Comparison of ENCODE assay signal across 13 cellular contexts in genomic region chr1:226710501-226710900, GRCh38. TPM values are rescaled to one million over a fixed set of nuclear protein-coding genes. Genes with fewer than 3 reads are reported as not detected.
DNase-seq lines count a peak whose midpoint lies in the region; ATAC-seq and TF ChIP-seq lines count a peak whose summit lies in the region.
"Had no signal": no experiment of that assay in that cellular context is flagged by ENCODE, and none has a peak within 500 bp of the region (broad histone marks: within the 10 kb centered on the region; RNA-seq: fewer than 3 reads in every experiment).

No MANE protein-coding gene starts in this region.

- TF ChIP-seq EP300 in stomach (IDR thresholded peaks at IDR 0.05): no peak

- H4K20me1 ChIP-seq in SU-DHL-6 (ENCODE audit: low read depth, low read length): no peaks in the 10 kb centered on the region

- DNase-seq in activated T-cell treated with anti-CD3 and anti-CD28 coated beads, Interleukin-2, amount 50 U/mL, for 72 hours: no peak
- DNase-seq in activated T-cell treated with anti-CD3 and anti-CD28 coated beads, Interleukin-2, amount 50 U/mL, for 48 hours: no peak
- DNase-seq in effector memory CD8-positive, alpha-beta T cell: no peak
- DNase-seq in stomach (no peak), CD1c-positive myeloid dendritic cell (ENCODE audit: extremely low spot score) (no peak)
- DNase-seq in stimulated activated CD4-positive, alpha-beta T cell treated with anti-CD3 and anti-CD28 coated beads, Interleukin-12 subunit alpha, Interleukin-12 subunit beta, amount 100 ng/mL, for 4 hours: no peak
- DNase-seq: upper lobe of right lung had no signal

- H3K4me3 ChIP-seq in SU-DHL-6 (ENCODE audit: insufficient read depth, low read length, poor library complexity, severe bottlenecking) (no peak overlapping the region), stomach (no peak overlapping the region)
- H3K4me3 ChIP-seq: ascending aorta, smooth muscle cell, upper lobe of right lung had no signal

- peaks cover 17 to 36% of the 10 kb centered on the region in 2 donors for H3K36me3 Mint-ChIP-seq in activated T-cell treated with anti-CD3 and anti-CD28 coated beads, Interleukin-2, amount 50 U/mL, for 72 hours (ENCODE audit: insufficient read depth in 2 of 2)
- peaks cover 72% of the 10 kb centered on the region for H3K36me3 Mint-ChIP-seq in effector memory CD8-positive, alpha-beta T cell (ENCODE audit: insufficient read depth)

- H3K9me3 ChIP-seq in SU-DHL-6 (ENCODE audit: insufficient read depth, low read length) (no peaks in the 10 kb centered on the region), stomach (no peaks in the 10 kb centered on the region)
- H3K9me3 ChIP-seq: ascending aorta, upper lobe of right lung had no signal

- peaks cover 36 to 64% (median 48%) of the 10 kb centered on the region in 4 donors for H3K4me1 ChIP-seq in stomach

- peaks cover 40% of the 10 kb centered on the region for H3F3A ChIP-seq in SU-DHL-6 (ENCODE audit: insufficient read depth)

- TF ChIP-seq CTCF in SU-DHL-6 (IDR thresholded peaks at IDR 0.05; ENCODE audit: insufficient read depth, low read length, poor library complexity, severe bottlenecking): no peak
- TF ChIP-seq CTCF in stomach (IDR thresholded peaks at IDR 0.05): no peak

- no peak overlapping the region for H3K9ac ChIP-seq in SU-DHL-6 (ENCODE audit: low read length)

- no peaks in the 10 kb centered on the region for H3K27me3 Mint-ChIP-seq in activated T-cell treated with anti-CD3 and anti-CD28 coated beads, Interleukin-2, amount 50 U/mL, for 72 hours (ENCODE audit: low read depth)
- no peaks in the 10 kb centered on the region for H3K27me3 Mint-ChIP-seq in effector memory CD8-positive, alpha-beta T cell

- peak overlapping the region; percentile 79 to 84 for H3K4me3 Mint-ChIP-seq in activated T-cell treated with anti-CD3 and anti-CD28 coated beads, Interleukin-2, amount 50 U/mL, for 72 hours
- peak overlapping the region; percentile 58 to 79 for H3K4me3 Mint-ChIP-seq in effector memory CD8-positive, alpha-beta T cell
- H3K4me3 Mint-ChIP-seq: neural crest cell had no signal

- H3K4me1 Mint-ChIP-seq in activated T-cell treated with anti-CD3 and anti-CD28 coated beads, Interleukin-2, amount 50 U/mL, for 72 hours (ENCODE audit: low read depth): peaks cover 88% of the 10 kb centered on the region
- H3K4me1 Mint-ChIP-seq in effector memory CD8-positive, alpha-beta T cell (ENCODE audit: low read depth in 2 of 2): peaks cover 65 to 77% of the 10 kb centered on the region in 2 donors

- H3K4me2 ChIP-seq in SU-DHL-6 (ENCODE audit: low read depth, low read length, poor library complexity, severe bottlenecking): no peak overlapping the region
- H3K4me2 ChIP-seq: smooth muscle cell had no signal

- intact Hi-C loops in stomach (cut with DNase I; ENCODE audit: low total_unique reads): no loop called here

- no peak overlapping the region for H2AFZ ChIP-seq in SU-DHL-6 (ENCODE audit: low read depth, low read length, severe bottlenecking)

- H3K36me3 ChIP-seq in SU-DHL-6 (ENCODE audit: low read length): peaks cover 15% of the 10 kb centered on the region; the same call in 1 of the 2 replicates
- no peaks in the 10 kb centered on the region for H3K36me3 ChIP-seq in stomach
- H3K36me3 ChIP-seq: ascending aorta, upper lobe of right lung had no signal

- 77 to 90% (median 82%) methylated on average over 6 of the region's 6 CpGs for WGBS in stomach, 5 donors

- ATAC-seq in activated T-cell treated with anti-CD3 and anti-CD28 coated beads, Interleukin-2, amount 50 U/mL, for 72 hours (replicated peaks in 1 of 2): no peak
- no peak for ATAC-seq in effector memory CD8-positive, alpha-beta T cell (replicated peaks)
- no peak for ATAC-seq in HG02759 (IDR thresholded peaks at IDR 0.05; ENCODE audit: unreplicated experiment)

- H3K79me2 ChIP-seq in SU-DHL-6 (ENCODE audit: insufficient read depth, low read length): peaks cover 53% of the 10 kb centered on the region

- H3K27ac ChIP-seq in SU-DHL-6 (ENCODE audit: low read depth, low read length) (peak overlapping the region; percentile 95; the same call in 1 of the 2 replicates), stomach (peak overlapping the region in 3 of 5 donors; percentile 68 to 99 (median 79))
- H3K27ac ChIP-seq: HL-60, upper lobe of right lung had no signal

- no peaks in the 10 kb centered on the region for H3K27me3 ChIP-seq in SU-DHL-6 (ENCODE audit: low read length)
- no peaks in the 10 kb centered on the region for H3K27me3 ChIP-seq in stomach
- H3K27me3 ChIP-seq: ascending aorta, upper lobe of right lung had no signal

- H3K27ac Mint-ChIP-seq in activated T-cell treated with anti-CD3 and anti-CD28 coated beads, Interleukin-2, amount 50 U/mL, for 72 hours: peak overlapping the region; percentile 96
- peak overlapping the region; percentile 91 to 95 for H3K27ac Mint-ChIP-seq in effector memory CD8-positive, alpha-beta T cell

- H3K9me2 ChIP-seq in SU-DHL-6 (replicated peaks; ENCODE audit: insufficient read depth, low read length): no peaks in the 10 kb centered on the region

- TF ChIP-seq POLR2A in stomach (IDR thresholded peaks at IDR 0.05): no peak

- H3K9me3 Mint-ChIP-seq in activated T-cell treated with anti-CD3 and anti-CD28 coated beads, Interleukin-2, amount 50 U/mL, for 72 hours: peaks cover 5 to 6% of the 10 kb centered on the region in 2 donors
- H3K9me3 Mint-ChIP-seq in effector memory CD8-positive, alpha-beta T cell: peaks cover 0 to 3% of the 10 kb centered on the region in 2 donors
- H3K9me3 Mint-ChIP-seq: neural crest cell had no signal

RNA-seq across cellular contexts. Expression of gene ITPKB, which starts 28.6 kb away (rescaled TPM):
- 10 to 100 TPM; 50.7 to 58.0 TPM for total RNA-seq in activated T-cell treated with anti-CD3 and anti-CD28 coated beads, Interleukin-2, amount 50 U/mL, for 72 hours
- 10 to 100 TPM; 16.4 to 38.8 (median 24.6) TPM for total RNA-seq in stomach
- polyA plus RNA-seq in stomach: 1 to 10 TPM; 3.8 to 5.4 (median 4.4) TPM
